In the genomic region with DNA sequence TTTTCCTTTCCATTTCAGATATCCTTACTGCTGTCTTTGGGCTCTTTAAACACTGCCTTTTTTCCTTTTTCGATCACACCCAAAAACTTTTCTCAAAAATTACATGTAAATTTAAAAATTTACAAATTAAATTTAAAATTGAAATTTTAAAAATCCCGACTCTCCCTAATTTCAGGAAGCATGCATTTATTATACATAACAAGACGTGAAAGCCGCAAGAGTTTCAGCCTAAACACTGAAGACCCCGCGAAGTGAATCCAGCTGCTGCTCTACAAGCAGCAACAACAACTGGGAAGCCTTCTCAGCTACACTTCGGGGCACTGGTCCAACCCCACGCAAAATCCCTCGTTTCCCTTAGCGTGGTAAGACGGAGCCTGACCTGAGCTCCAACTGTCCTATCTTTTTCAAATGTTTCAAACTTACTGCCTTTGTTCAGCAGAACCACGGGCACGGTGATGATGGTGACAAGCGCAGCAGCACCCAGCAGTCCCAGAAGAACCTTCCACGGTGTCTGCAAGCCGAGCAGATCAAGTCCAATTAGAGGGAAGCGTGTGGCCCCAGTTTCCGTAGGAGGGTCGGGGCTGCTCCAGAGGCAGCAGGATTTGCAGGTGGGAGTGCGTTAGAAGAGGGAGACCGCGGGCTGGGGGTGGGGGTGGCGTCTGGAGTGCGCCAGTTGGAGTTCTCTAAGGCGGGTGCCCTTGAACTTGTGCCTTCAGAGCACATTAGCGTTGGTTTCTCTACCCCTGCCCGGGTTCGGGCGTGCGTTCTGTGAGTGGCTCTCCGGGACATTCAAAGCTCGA, we compare ENCODE assay signal across 8 cellular contexts. TPM values are rescaled to one million over a fixed set of nuclear protein-coding genes. Genes with fewer than 3 reads are reported as not detected.
DNase-seq lines count a peak whose midpoint lies in the region; ATAC-seq and TF ChIP-seq lines count a peak whose summit lies in the region.

No MANE protein-coding gene starts in this region.

- TF ChIP-seq CTCF in HCT116 (IDR thresholded peaks at IDR 0.05 in 2 of 3, conservative IDR thresholded peaks at IDR 0.05 in 1 of 3; ENCODE audit: borderline replicate concordance in 1 of 3, insufficient read depth in 1 of 3, low read depth in 2 of 3, low read length in 2 of 3) (no peak), esophagus muscularis mucosa (IDR thresholded peaks at IDR 0.05) (no peak), nephron progenitor cell (IDR thresholded peaks at IDR 0.05) (no peak)

- H3K4me3 Mint-ChIP-seq in nephron progenitor cell = peak overlapping the region; percentile 84

- no peaks in the 10 kb centered on the region for H3K79me2 ChIP-seq in HCT116 (ENCODE audit: insufficient read depth, low read length)

- no peaks in the 10 kb centered on the region for H3K9me2 ChIP-seq in HCT116 (ENCODE audit: insufficient read depth)

- TF ChIP-seq POLR2A in HCT116 (IDR thresholded peaks at IDR 0.05; ENCODE audit: borderline replicate concordance, extremely low read depth, insufficient read depth, insufficient read length) = no peak
- no peak for TF ChIP-seq POLR2A in esophagus muscularis mucosa (IDR thresholded peaks at IDR 0.05; ENCODE audit: low read depth)

- intact Hi-C loops in HCT116 (cut with micrococcal nuclease) (no loop called here), esophagus muscularis mucosa (cut with DNase I) (no loop called here)

- POLR2A ChIA-PET in HCT116 (lab: Charles Lee) = interaction anchor here (1.1 kb wide), 1 partner anchor 18 kb away, joined by 3 read pairs; no protein-coding TSS in a partner anchor

- H3K27ac Mint-ChIP-seq in nephron progenitor cell = no peak overlapping the region

- H3K27ac ChIP-seq in HCT116 (ENCODE audit: low read depth, low read length) = no peak overlapping the region
- H3K27ac ChIP-seq in esophagus muscularis mucosa (replicated peaks in 1 of 4) = peak overlapping the region in 1 of 4 donors; percentile 10

- WGBS in esophagus muscularis mucosa = 42% methylated on average over 14 of the region's 32 CpGs

- H3K4me2 ChIP-seq in HCT116 (ENCODE audit: low read length) = peak overlapping the region; percentile 91

- peak overlapping the region; percentile 51 for H3K9ac ChIP-seq in HCT116 (ENCODE audit: low read length)

- no peaks in the 10 kb centered on the region for H3K36me3 ChIP-seq in HCT116 (ENCODE audit: control insufficient read depth in 1 of 2, insufficient read depth in 2 of 2, low read length in 2 of 2)
- no peaks in the 10 kb centered on the region for H3K36me3 ChIP-seq in esophagus muscularis mucosa

- H3K36me3 Mint-ChIP-seq in nephron progenitor cell (ENCODE audit: low read depth) = no peaks in the 10 kb centered on the region

- peaks cover 62% of the 10 kb centered on the region for H3K27me3 Mint-ChIP-seq in nephron progenitor cell (ENCODE audit: low read depth, poor library complexity)

- no TSS peak for BruUV-seq in HCT116 (replicated peaks; lab: Mats Ljungman, UMichigan)

- RAD21 ChIA-PET in HCT116 (lab: Charles Lee; ENCODE audit: low non-redundant PET in 1 of 2, low total read pairs in 2 of 2, uncharacterized antibody in 2 of 2, unreplicated experiment in 2 of 2) = no interaction called here

- no peaks in the 10 kb centered on the region for H3K27me3 ChIP-seq in HCT116 (ENCODE audit: insufficient read depth, low read length)
- H3K27me3 ChIP-seq in esophagus muscularis mucosa = peaks cover 0 to 30% (median 0%) of the 10 kb centered on the region in 4 donors

- TF ChIP-seq EP300 in esophagus muscularis mucosa (IDR thresholded peaks at IDR 0.05) = no peak

- H4K20me1 ChIP-seq in HCT116 (ENCODE audit: insufficient read depth) = no peaks in the 10 kb centered on the region

- no peaks in the 10 kb centered on the region for H3K9me3 ChIP-seq in HCT116 (ENCODE audit: control insufficient read depth in 1 of 2, insufficient read depth in 1 of 2, low read depth in 1 of 2, low read length in 2 of 2)
- H3K9me3 ChIP-seq in esophagus muscularis mucosa = peaks cover 0 to under 1% (median 0%) of the 10 kb centered on the region in 4 donors

- TF ChIP-seq RAD21 in HCT116 (IDR thresholded peaks at IDR 0.05; ENCODE audit: low read depth) = no peak

- ATAC-seq in HCT116 (no peak; the same call in 1 of the 2 replicates), GM18868 (IDR thresholded peaks at IDR 0.05; ENCODE audit: unreplicated experiment) (no peak)

- peaks cover 8% of the 10 kb centered on the region for H3K9me3 Mint-ChIP-seq in nephron progenitor cell

- peak overlapping the region; percentile 53 to 66 for H3K4me3 ChIP-seq in HCT116 (replicated peaks in 1 of 2; ENCODE audit: low read depth in 1 of 2, low read length in 2 of 2)
- peak overlapping the region; percentile 52 to 66 (median 57) for H3K4me3 ChIP-seq in esophagus muscularis mucosa

- H3K4me1 Mint-ChIP-seq in nephron progenitor cell = peaks cover 15% of the 10 kb centered on the region

- CTCF ChIA-PET in HCT116 (lab: Charles Lee) = no interaction called here

- H3K4me1 ChIP-seq in HCT116 (ENCODE audit: control insufficient read depth in 1 of 2, insufficient read depth in 2 of 2, low read length in 2 of 2) (peaks cover 10 to 15% of the 10 kb centered on the region in 2 experiments; a peak in 3 of 4 replicates), esophagus muscularis mucosa (peaks cover 13 to 24% (median 15%) of the 10 kb centered on the region in 4 donors)

- no peak overlapping the region for H2AFZ ChIP-seq in HCT116 (ENCODE audit: low read depth, low read length, poor library complexity, severe bottlenecking)

- DNase-seq in HCT116 (ENCODE audit: low read depth, low spot score) = no peak
- peak; percentile 26 for DNase-seq in activated CD4-positive, alpha-beta T cell treated with anti-CD3 and anti-CD28 coated beads for 48 hours
- no peak for DNase-seq in esophagus muscularis mucosa (ENCODE audit: extremely low spot score)
- DNase-seq in nephron progenitor cell = peak; percentile 22
- no peak for DNase-seq in DMS 273 (lab: John Stamatoyannopoulos, UW; ENCODE audit: unreplicated experiment)
- no peak for DNase-seq in pons (ENCODE audit: low spot score)
- no peak for DNase-seq in NCI-H774 (lab: John Stamatoyannopoulos, UW)

TF ChIP-seq in HCT116, 20 proteins besides CTCF, POLR2A, EP300 and RAD21:
- no peak for TF ChIP-seq SRF (IDR thresholded peaks at IDR 0.05; ENCODE audit: low read depth)
- TF ChIP-seq CEBPB (IDR thresholded peaks at IDR 0.05; ENCODE audit: low read depth) = no peak
- TF ChIP-seq YY1 (IDR thresholded peaks at IDR 0.05; ENCODE audit: extremely low read depth, insufficient replicate concordance, low read depth, low read length) = no peak

RNA-seq across cellular contexts. Expression of a gene that starts 0.8 kb away (rescaled TPM):
- 3.6 TPM for total RNA-seq in HCT116 (2021; ENCODE audit: unreplicated experiment)
- polyA plus RNA-seq in HCT116 (2012) = 2.4 and 4.6 TPM in 2 replicates
- total RNA-seq in esophagus muscularis mucosa = 1 to 10 TPM; 2.2 to 4.1 (median 2.8) TPM

Comparison
In these comparisons a context has a peak if more than half of its experiments do, and no peak if none do; other contexts are left out.
1. DNase-seq: peak in activated CD4-positive, alpha-beta T cell treated with anti-CD3 and anti-CD28 coated beads for 48 hours (single experiment) and nephron progenitor cell (single experiment); none in HCT116 (single experiment), esophagus muscularis mucosa (single experiment), DMS 273 (single experiment), pons (single experiment) and NCI-H774 (single experiment).